20 cellular contexts compared by ENCODE assay signal in genomic region chr3:102443021-102443420, GRCh38. TPM values are rescaled to one million over a fixed set of nuclear protein-coding genes. Genes with fewer than 3 reads are reported as not detected.
"Had no signal": no experiment of that assay in that cellular context is flagged by ENCODE, and none has a peak within 500 bp of the region (broad histone marks: within the 10 kb centered on the region; RNA-seq: fewer than 3 reads in every experiment).

No MANE protein-coding gene starts in this region.

- H3K79me2 ChIP-seq: hepatocyte had no signal

- DNase-seq: erythroblast; head of caudate nucleus; left colon; mucosa of descending colon; naive thymus-derived CD8-positive, alpha-beta T cell; sigmoid colon; small intestine; stimulated activated CD4-positive, alpha-beta T cell treated with anti-CD3 and anti-CD28 coated beads, Interleukin-12 subunit alpha, Interleukin-12 subunit beta, amount 100 ng/mL, for 4 hours; stimulated activated naive CD4-positive, alpha-beta T cell; stomach; substantia nigra had no signal

- H3K27me3 ChIP-seq: hepatocyte, right atrium auricular region, sigmoid colon, stomach had no signal

- H3K9me3 Mint-ChIP-seq: dendritic cell treated with granulocyte-macrophage colony-stimulating factor and Interleukin-4, amounts not matched to agents 40 ng/mL and 50 ng/mL, for 4 days; naive thymus-derived CD8-positive, alpha-beta T cell; type B pancreatic cell had no signal

- H3K27ac Mint-ChIP-seq: dendritic cell treated with granulocyte-macrophage colony-stimulating factor and Interleukin-4, amounts not matched to agents 40 ng/mL and 50 ng/mL, for 4 days; naive thymus-derived CD8-positive, alpha-beta T cell; type B pancreatic cell had no signal

- H3K4me2 ChIP-seq: hepatocyte had no signal

- H3K36me3 ChIP-seq: right atrium auricular region, sigmoid colon, stomach had no signal

- H3K27ac ChIP-seq: hepatocyte, right atrium auricular region, sigmoid colon, stomach had no signal

- H3K27me3 Mint-ChIP-seq: dendritic cell treated with granulocyte-macrophage colony-stimulating factor and Interleukin-4, amounts not matched to agents 40 ng/mL and 50 ng/mL, for 4 days; type B pancreatic cell had no signal

- H3K4me1 Mint-ChIP-seq: naive thymus-derived CD8-positive, alpha-beta T cell had no signal

- H2AFZ ChIP-seq: hepatocyte had no signal

- H3K4me3 ChIP-seq: hepatocyte, mucosa of descending colon, right atrium auricular region, sigmoid colon, stomach had no signal

- FAIRE-seq: colon, small intestine, urothelium cell line had no signal

- H3K4me1 ChIP-seq: right atrium auricular region, sigmoid colon, stomach had no signal

- H3K36me3 Mint-ChIP-seq: naive thymus-derived CD8-positive, alpha-beta T cell; type B pancreatic cell had no signal

- H3K9me3 ChIP-seq: mucosa of descending colon, right atrium auricular region, sigmoid colon, stomach had no signal

- H3K4me3 Mint-ChIP-seq: dendritic cell treated with granulocyte-macrophage colony-stimulating factor and Interleukin-4, amounts not matched to agents 40 ng/mL and 50 ng/mL, for 4 days; naive thymus-derived CD8-positive, alpha-beta T cell; type B pancreatic cell had no signal

RNA-seq across cellular contexts. Expression of gene ZPLD1, which starts 8.2 kb away (rescaled TPM):
- total RNA-seq: left colon; lung microvascular endothelial cell; naive thymus-derived CD8-positive, alpha-beta T cell; osteocyte; right atrium auricular region had no signal
- polyA plus RNA-seq: naive thymus-derived CD8-positive, alpha-beta T cell; neural cell; stomach had no signal
